41 cellular contexts compared by ENCODE assay signal in genomic region chr9:134153450-134153849, GRCh38. TPM values are rescaled to one million over a fixed set of nuclear protein-coding genes. Genes with fewer than 3 reads are reported as not detected.
"Had no signal": no experiment of that assay in that cellular context is flagged by ENCODE, and none has a peak within 500 bp of the region (broad histone marks: within the 10 kb centered on the region; RNA-seq: fewer than 3 reads in every experiment).

No MANE protein-coding gene starts in this region.

- H3K27me3 Mint-ChIP-seq: activated naive CD4-positive, alpha-beta T cell treated with anti-CD3 and anti-CD28 coated beads, Interleukin-2, amount 10 ng/mL, durations not matched to agents 7 days and 5 days; activated naive CD4-positive, alpha-beta T cell treated with anti-CD3 and anti-CD28 coated beads, Interleukin-2, amount 50 U/mL, for 24 hours; activated naive CD8-positive, alpha-beta T cell; activated naive CD8-positive, alpha-beta T cell treated with anti-CD3 and anti-CD28 coated beads for 36 hours; activated naive CD8-positive, alpha-beta T cell treated with anti-CD3 and anti-CD28 coated beads, Interleukin-2, amount 10 ng/mL, durations not matched to agents 7 days and 5 days; activated naive CD8-positive, alpha-beta T cell treated with anti-CD3 and anti-CD28 coated beads, Interleukin-2, amount 50 U/mL, for 24 hours; activated T-cell treated with anti-CD3 and anti-CD28 coated beads, Interleukin-2, amount 50 U/mL, for 24 hours; activated T-helper 17 cell treated with anti-CD3 and anti-CD28 coated beads, Interleukin-2, amount 50 U/mL, for 72 hours; central memory CD8-positive, alpha-beta T cell had no signal

- H3K4me1 ChIP-seq: adrenal gland, ascending aorta, body of pancreas, breast epithelium had no signal

- H3K27me3 ChIP-seq: adrenal gland, ascending aorta, body of pancreas, brain microvascular endothelial cell, breast epithelium, cardiac muscle cell had no signal

- H3K4me1 Mint-ChIP-seq: activated naive CD4-positive, alpha-beta T cell treated with anti-CD3 and anti-CD28 coated beads, Interleukin-2, amount 10 ng/mL, durations not matched to agents 7 days and 5 days; activated naive CD4-positive, alpha-beta T cell treated with anti-CD3 and anti-CD28 coated beads, Interleukin-2, amount 50 U/mL, for 24 hours; activated naive CD8-positive, alpha-beta T cell treated with anti-CD3 and anti-CD28 coated beads for 36 hours; activated naive CD8-positive, alpha-beta T cell treated with anti-CD3 and anti-CD28 coated beads, Interleukin-2, amount 50 U/mL, for 24 hours; brain had no signal

- H3K9me3 Mint-ChIP-seq: activated naive CD4-positive, alpha-beta T cell treated with anti-CD3 and anti-CD28 coated beads for 36 hours; activated naive CD4-positive, alpha-beta T cell treated with anti-CD3 and anti-CD28 coated beads, Interleukin-2, amount 10 ng/mL, durations not matched to agents 7 days and 5 days; activated naive CD4-positive, alpha-beta T cell treated with anti-CD3 and anti-CD28 coated beads, Interleukin-2, amount 50 U/mL, for 24 hours; activated naive CD4-positive, alpha-beta T cell treated with anti-CD3 and anti-CD28 coated beads, Interleukin-2, amount 50 U/mL, for 72 hours; activated naive CD8-positive, alpha-beta T cell treated with anti-CD3 and anti-CD28 coated beads for 36 hours; activated naive CD8-positive, alpha-beta T cell treated with anti-CD3 and anti-CD28 coated beads, Interleukin-2, amount 10 ng/mL, durations not matched to agents 7 days and 5 days; activated naive CD8-positive, alpha-beta T cell treated with anti-CD3 and anti-CD28 coated beads, Interleukin-2, amount 50 U/mL, for 24 hours; activated T-cell treated with anti-CD3 and anti-CD28 coated beads, Interleukin-2, amount 50 U/mL, for 24 hours; activated T-cell treated with anti-CD3 and anti-CD28 coated beads, Interleukin-2, amount 50 U/mL, for 4 hours; activated T-cell treated with anti-CD3 and anti-CD28 coated beads, Interleukin-2, amount 50 U/mL, for 72 hours; activated T-helper 1 cell treated with anti-CD3 and anti-CD28 coated beads, Interleukin-12 subunit alpha, Interleukin-12 subunit beta, Interleukin-2, Interleukin-4 antibody, amounts not matched to agents 30 ng/mL and 10 ng/mL and 1 ng/mL, durations not matched to agents 14 hours and 24 hours and 36 hours; activated T-helper 17 cell treated with anti-CD3 and anti-CD28 coated beads, Interleukin-2, amount 50 U/mL, for 72 hours; activated T-helper 2 cell treated with anti-CD3 and anti-CD28 coated beads, Interferon-gamma antibody, Interleukin-2, Interleukin-4, amounts not matched to agents 10 μg/mL and 5 μg/mL and 100 μg/mL, durations not matched to agents 14 hours and 24 hours and 36 hours; brain; central memory CD8-positive, alpha-beta T cell had no signal

- DNase-seq: activated effector memory CD4-positive, alpha-beta T cell treated with anti-CD3 and anti-CD28 coated beads, Interleukin-2, amount 50 U/mL, for 16 hours; activated effector memory CD4-positive, alpha-beta T cell treated with Interleukin-2 at 50 U/mL for 16 hours; activated gamma-delta T cell; activated gamma-delta T cell treated with Interleukin-2 at 50 U/mL for 16 hours; activated naive CD4-positive, alpha-beta T cell; activated naive CD4-positive, alpha-beta T cell treated with anti-CD3 and anti-CD28 coated beads for 36 hours; activated naive CD4-positive, alpha-beta T cell treated with anti-CD3 and anti-CD28 coated beads, Interleukin-2, amount 10 ng/mL, durations not matched to agents 7 days and 5 days; activated naive CD4-positive, alpha-beta T cell treated with anti-CD3 and anti-CD28 coated beads, Interleukin-2, amount 50 U/mL, for 16 hours; activated naive CD4-positive, alpha-beta T cell treated with Interleukin-2 at 50 U/mL for 16 hours; activated naive CD8-positive, alpha-beta T cell treated with anti-CD3 and anti-CD28 coated beads for 36 hours; activated naive CD8-positive, alpha-beta T cell treated with anti-CD3 and anti-CD28 coated beads, Interleukin-2, amount 10 ng/mL, durations not matched to agents 7 days and 5 days; activated naive CD8-positive, alpha-beta T cell treated with anti-CD3 and anti-CD28 coated beads, Interleukin-2, amount 50 U/mL, for 24 hours; activated T-cell treated with anti-CD3 and anti-CD28 coated beads for 4 hours; activated T-cell treated with anti-CD3 and anti-CD28 coated beads, Interleukin-2, amount 50 U/mL, for 1 hour; activated T-cell treated with anti-CD3 and anti-CD28 coated beads, Interleukin-2, amount 50 U/mL, for 24 hours; activated T-cell treated with anti-CD3 and anti-CD28 coated beads, Interleukin-2, amount 50 U/mL, for 4 hours; activated T-cell treated with anti-CD3 and anti-CD28 coated beads, Interleukin-2, amount 50 U/mL, for 48 hours; activated T-cell treated with anti-CD3 and anti-CD28 coated beads, Interleukin-2, amount 50 U/mL, for 72 hours; adrenal gland; amniotic stem cell; amygdala; anterior cingulate cortex; body of pancreas; brain microvascular endothelial cell; caudate nucleus; central memory CD4-positive, alpha-beta T cell had no signal

- H3K27ac Mint-ChIP-seq: activated naive CD4-positive, alpha-beta T cell treated with anti-CD3 and anti-CD28 coated beads for 36 hours; activated naive CD4-positive, alpha-beta T cell treated with anti-CD3 and anti-CD28 coated beads, Interleukin-2, amount 10 ng/mL, durations not matched to agents 7 days and 5 days; activated naive CD4-positive, alpha-beta T cell treated with anti-CD3 and anti-CD28 coated beads, Interleukin-2, amount 50 U/mL, for 24 hours; activated naive CD8-positive, alpha-beta T cell; activated naive CD8-positive, alpha-beta T cell treated with anti-CD3 and anti-CD28 coated beads for 36 hours; activated naive CD8-positive, alpha-beta T cell treated with anti-CD3 and anti-CD28 coated beads, Interleukin-2, amount 10 ng/mL, durations not matched to agents 7 days and 5 days; activated naive CD8-positive, alpha-beta T cell treated with anti-CD3 and anti-CD28 coated beads, Interleukin-2, amount 50 U/mL, for 24 hours; activated T-cell treated with anti-CD3 and anti-CD28 coated beads, Interleukin-2, amount 50 U/mL, for 72 hours; activated T-helper 1 cell treated with anti-CD3 and anti-CD28 coated beads, Interleukin-12 subunit alpha, Interleukin-12 subunit beta, Interleukin-2, Interleukin-4 antibody, amounts not matched to agents 30 ng/mL and 10 ng/mL and 1 ng/mL, durations not matched to agents 14 hours and 24 hours and 36 hours; activated T-helper 17 cell treated with anti-CD3 and anti-CD28 coated beads, Interleukin-2, amount 50 U/mL, for 72 hours; activated T-helper 2 cell treated with anti-CD3 and anti-CD28 coated beads, Interferon-gamma antibody, Interleukin-2, Interleukin-4, amounts not matched to agents 10 μg/mL and 5 μg/mL and 100 μg/mL, durations not matched to agents 14 hours and 24 hours and 36 hours; brain had no signal

- ATAC-seq: activated naive CD4-positive, alpha-beta T cell treated with anti-CD3 and anti-CD28 coated beads, Interleukin-2, amount 50 U/mL, for 72 hours; activated naive CD8-positive, alpha-beta T cell treated with anti-CD3 and anti-CD28 coated beads, Interleukin-2, amount 50 U/mL, for 24 hours; activated T-cell treated with anti-CD3 and anti-CD28 coated beads, Interleukin-2, amount 50 U/mL, for 4 hours; activated T-cell treated with anti-CD3 and anti-CD28 coated beads, Interleukin-2, amount 50 U/mL, for 72 hours; activated T-helper 17 cell treated with anti-CD3 and anti-CD28 coated beads, Interleukin-2, amount 50 U/mL, for 72 hours; body of pancreas had no signal

- H3K4me3 ChIP-seq: adrenal gland, ascending aorta, body of pancreas, breast epithelium, cardiac muscle cell had no signal

- H3K27ac ChIP-seq: adrenal gland, ascending aorta, body of pancreas, brain microvascular endothelial cell, breast epithelium, cardiac muscle cell had no signal

- H3K4me3 Mint-ChIP-seq: activated naive CD4-positive, alpha-beta T cell treated with anti-CD3 and anti-CD28 coated beads for 36 hours; activated naive CD4-positive, alpha-beta T cell treated with anti-CD3 and anti-CD28 coated beads, Interleukin-2, amount 10 ng/mL, durations not matched to agents 7 days and 5 days; activated naive CD4-positive, alpha-beta T cell treated with anti-CD3 and anti-CD28 coated beads, Interleukin-2, amount 50 U/mL, for 24 hours; activated naive CD8-positive, alpha-beta T cell; activated naive CD8-positive, alpha-beta T cell treated with anti-CD3 and anti-CD28 coated beads for 36 hours; activated naive CD8-positive, alpha-beta T cell treated with anti-CD3 and anti-CD28 coated beads, Interleukin-2, amount 10 ng/mL, durations not matched to agents 7 days and 5 days; activated naive CD8-positive, alpha-beta T cell treated with anti-CD3 and anti-CD28 coated beads, Interleukin-2, amount 50 U/mL, for 24 hours; activated T-cell treated with anti-CD3 and anti-CD28 coated beads, Interleukin-2, amount 50 U/mL, for 24 hours; activated T-cell treated with anti-CD3 and anti-CD28 coated beads, Interleukin-2, amount 50 U/mL, for 4 hours; activated T-cell treated with anti-CD3 and anti-CD28 coated beads, Interleukin-2, amount 50 U/mL, for 72 hours; activated T-helper 1 cell treated with anti-CD3 and anti-CD28 coated beads, Interleukin-12 subunit alpha, Interleukin-12 subunit beta, Interleukin-2, Interleukin-4 antibody, amounts not matched to agents 30 ng/mL and 10 ng/mL and 1 ng/mL, durations not matched to agents 14 hours and 24 hours and 36 hours; activated T-helper 17 cell treated with anti-CD3 and anti-CD28 coated beads, Interleukin-2, amount 50 U/mL, for 72 hours; brain; central memory CD8-positive, alpha-beta T cell had no signal

- FAIRE-seq: astrocyte, bronchial epithelial cell had no signal

- H3K9me3 ChIP-seq: adrenal gland, ascending aorta, body of pancreas, breast epithelium had no signal

RNA-seq across cellular contexts. Expression of gene RNU6ATAC, which starts 10.9 kb away (rescaled TPM):
- total RNA-seq: ascending aorta, body of pancreas, breast epithelium, bronchial epithelial cell, cardiac muscle cell had no signal
- polyA plus RNA-seq: adipose tissue, adrenal gland, aorta, cardiac muscle cell had no signal
